ENCODE assay signal across 18 cellular contexts in the genomic region with DNA sequence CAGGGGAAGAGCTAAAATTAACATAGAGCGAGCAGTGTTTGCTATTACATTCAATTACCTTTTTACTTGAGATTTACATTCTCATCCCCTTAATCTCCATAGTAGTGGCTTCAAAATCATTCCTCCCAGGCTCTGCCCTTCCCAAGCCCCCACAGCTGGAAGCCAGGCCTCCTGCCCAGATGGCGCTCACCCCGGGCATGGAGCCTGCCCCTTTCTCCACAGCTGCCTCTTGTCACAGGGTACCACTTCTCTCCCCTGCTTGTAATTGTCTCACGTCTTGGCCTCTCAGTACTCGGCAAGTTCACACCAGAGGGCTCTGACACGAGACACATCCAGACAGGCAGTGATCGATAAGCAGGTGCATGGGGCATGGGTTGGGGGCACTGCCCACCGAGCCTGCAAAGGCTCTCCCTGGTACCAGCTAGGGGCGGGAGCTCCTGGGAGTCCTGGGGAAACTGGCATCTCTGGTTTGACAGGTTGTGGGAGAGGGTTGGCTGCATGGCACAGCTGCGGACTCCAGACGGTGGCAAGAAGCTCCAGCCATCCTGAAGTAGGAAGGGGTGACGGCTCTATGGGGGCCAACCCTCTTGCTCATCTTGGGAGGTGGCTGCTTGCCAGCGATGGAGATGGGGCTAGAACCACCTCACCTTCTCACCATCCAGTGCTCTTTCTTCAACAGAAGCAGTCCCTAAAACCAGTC. TPM values are rescaled to one million over a fixed set of nuclear protein-coding genes. Genes with fewer than 3 reads are reported as not detected.
A peak's percentile ranks its signal among the peaks of the same experiment; 100 is the strongest.
DNase-seq lines count a peak whose midpoint lies in the region; FAIRE-seq and TF ChIP-seq lines count a peak whose summit lies in the region.
"Had no signal": no experiment of that assay in that cellular context is flagged by ENCODE, and none has a peak within 500 bp of the region (broad histone marks: within the 10 kb centered on the region; RNA-seq: fewer than 3 reads in every experiment).

No MANE protein-coding gene starts in this region.

- in situ Hi-C loops in GM23248 (cut with MboI) = no loop called here

- H3K4me2 ChIP-seq in GM23248 (ENCODE audit: unreplicated experiment) = no peak overlapping the region
- H3K4me2 ChIP-seq: BLaER1 treated with 17β-estradiol and CSF1 and Interleukin-3, amounts not matched to agents 10 nM and 100 nM had no signal

- H3K4me1 ChIP-seq in prostate gland (replicated peaks) (peaks cover 63% of the 10 kb centered on the region), GM23248 (ENCODE audit: insufficient read depth) (no peaks in the 10 kb centered on the region)

- TF ChIP-seq POLR2A in prostate gland (IDR thresholded peaks at IDR 0.05) (no peak), GM12892 (IDR thresholded peaks at IDR 0.05; ENCODE audit: low read depth, low read length) (no peak)

- intact Hi-C loops in prostate gland (cut with DNase I) = no loop called here

- no peak overlapping the region for H2AFZ ChIP-seq in GM23248

- no peak for FAIRE-seq in GM12892 (lab: Jason Lieb, UNC)

- no peaks in the 10 kb centered on the region for H3K9me3 ChIP-seq in prostate gland
- H3K9me3 ChIP-seq in GM23248 (ENCODE audit: low read depth) = no peaks in the 10 kb centered on the region
- H3K9me3 ChIP-seq: BLaER1 treated with 17β-estradiol and CSF1 and Interleukin-3, amounts not matched to agents 10 nM and 100 nM; ovary had no signal

- peak; percentile 31 for DNase-seq in DMS53 (lab: John Stamatoyannopoulos, UW)
- no peak for DNase-seq in DMS53 treated with DMSO at 0.1 percent for 48 hours (lab: John Stamatoyannopoulos, UW; ENCODE audit: unreplicated experiment)
- peak; percentile 86 for DNase-seq in LNCaP clone FGC (ENCODE audit: low read depth)
- peak; percentile 89 for DNase-seq in prostate gland (ENCODE audit: low spot score)
- no peak for DNase-seq in GM23248
- DNase-seq in GM12892 (ENCODE audit: insufficient read length) = no peak
- DNase-seq in AG20443 (ENCODE audit: low spot score) = no peak
- DNase-seq: 8988T; activated CD4-positive, alpha-beta T cell treated with anti-CD3 and anti-CD28 coated beads, Interleukin-2, amount 50 U/mL, for 4 hours; activated T-cell treated with anti-CD3 and anti-CD28 coated beads, Interleukin-2, amount 50 U/mL, for 1 hour; effector CD4-positive, alpha-beta T cell; IMR-90; left cardiac atrium; MV-4-11; ovary; stimulated activated CD4-positive, alpha-beta T cell treated with anti-CD3 and anti-CD28 coated beads, Interleukin-4, amount 100 ng/mL, for 4 hours had no signal

- H3K4me3 ChIP-seq in LNCaP clone FGC (ENCODE audit: low read depth, low read length) = 0 out of 2 replicates have a peak overlapping the region, but pooled peaks have one; percentile 2
- peak overlapping the region in 1 of 2 donors; percentile 2 for H3K4me3 ChIP-seq in prostate gland
- H3K4me3 ChIP-seq in GM23248 = no peak overlapping the region
- H3K4me3 ChIP-seq: BLaER1 treated with 17β-estradiol and CSF1 and Interleukin-3, amounts not matched to agents 10 nM and 100 nM; ovary had no signal

- H3K27me3 ChIP-seq in prostate gland (replicated peaks; ENCODE audit: insufficient read depth) (no peaks in the 10 kb centered on the region), GM23248 (replicated peaks; ENCODE audit: insufficient read depth) (peaks cover 15% of the 10 kb centered on the region)
- H3K27me3 ChIP-seq: ovary had no signal

- H3K36me3 ChIP-seq in prostate gland (no peaks in the 10 kb centered on the region), GM23248 (ENCODE audit: low read depth) (no peaks in the 10 kb centered on the region)
- H3K36me3 ChIP-seq: BLaER1 treated with 17β-estradiol and CSF1 and Interleukin-3, amounts not matched to agents 10 nM and 100 nM; ovary had no signal

- H3F3A ChIP-seq in GM23248 (ENCODE audit: insufficient read depth) = no peaks in the 10 kb centered on the region

- no peak for TF ChIP-seq CTCF in LNCaP clone FGC (IDR thresholded peaks at IDR 0.05; ENCODE audit: control insufficient read depth, extremely low read depth, insufficient read depth)
- TF ChIP-seq CTCF in VCaP (conservative IDR thresholded peaks at IDR 0.05) = no peak
- TF ChIP-seq CTCF in prostate gland (IDR thresholded peaks at IDR 0.05) = no peak

- no peaks in the 10 kb centered on the region for H3K9me2 ChIP-seq in GM23248 (ENCODE audit: insufficient read depth)

- no peak overlapping the region for H3K9ac ChIP-seq in GM23248
- H3K9ac ChIP-seq: BLaER1 treated with 17β-estradiol and CSF1 and Interleukin-3, amounts not matched to agents 10 nM and 100 nM had no signal

- H3K27ac ChIP-seq in VCaP (peak overlapping the region; percentile 80), prostate gland (peak overlapping the region; percentile 83 to 85), GM23248 (no peak overlapping the region)
- H3K27ac ChIP-seq: BLaER1 treated with 17β-estradiol and CSF1 and Interleukin-3, amounts not matched to agents 10 nM and 100 nM; ovary had no signal

- H4K20me1 ChIP-seq in GM23248 (ENCODE audit: insufficient read depth) = no peaks in the 10 kb centered on the region

- WGBS in prostate gland = 37% methylated on average over 11 of the region's 13 CpGs
- 37 to 52% methylated on average over 13 of the region's 13 CpGs for WGBS in GM23248 (ENCODE audit: low coverage in 1 of 2, low lambda C conversion rate in 2 of 2, missing lambda C conversion rate in 2 of 2), 2 experiments

- H3K79me2 ChIP-seq in GM23248 (ENCODE audit: insufficient read depth) = no peaks in the 10 kb centered on the region

RNA-seq across cellular contexts. Expression of a gene that starts 20.1 kb away (rescaled TPM):
- 10 to 100 TPM; 90.9 to 96.9 TPM for total RNA-seq in prostate gland
- total RNA-seq in GM23248 (2014; rRNA removed; shearing (Covaris generic)) = under 0.01 and 0.54 TPM in 2 replicates
- polyA plus RNA-seq in GM23248 (2016; fragmentation: Nextera tagmentation; extraction: Ambion mirVana) = 0.11 and 0.46 TPM in 2 replicates
- 0.91 TPM for polyA plus RNA-seq in GM12892 (2012; ENCODE audit: missing spikeins)

Comparison
In these comparisons a context has a peak if more than half of its experiments do, and no peak if none do; other contexts are left out.
1. DNase-seq: peak in DMS53 (single experiment), LNCaP clone FGC (single experiment) and prostate gland (single experiment); none in DMS53 treated with DMSO at 0.1 percent for 48 hours (single experiment), GM23248 (single experiment), GM12892 (single experiment) and AG20443 (single experiment).
2. RNA of a gene that starts 20.1 kb away (total RNA-seq): 90.9 to 96.9 TPM in prostate gland; under 0.01 to 0.54 TPM in GM23248; every median in the first group is over 10 times any median in the second.